Comparison of ENCODE assay signal across 8 cellular contexts in genomic region chr14:36580856-36581831, GRCh38. TPM values are rescaled to one million over a fixed set of nuclear protein-coding genes. Genes with fewer than 3 reads are reported as not detected.
DNase-seq lines count a peak whose midpoint lies in the region; ATAC-seq and TF ChIP-seq lines count a peak whose summit lies in the region.

No MANE protein-coding gene starts in this region.

- H3K27ac ChIP-seq in esophagus (ENCODE audit: low read depth in 2 of 2, low read length in 1 of 2), result peak overlapping the region; percentile 7 to 16

- peak; percentile 8 for TF ChIP-seq CTCF in neural crest cell (conservative IDR thresholded peaks at IDR 0.05)

- intact Hi-C loops in activated CD4-positive, alpha-beta T cell treated with anti-CD3 and anti-CD28 coated beads for 36 hours (cut with DNase I, micrococcal nuclease), result loop anchor here in 1 of 2 experiments (2.0 to 5.0 kb wide), 4 partner anchors 58 to 1006 kb away; no protein-coding TSS in a partner anchor

- no peaks in the 10 kb centered on the region for H3K36me3 Mint-ChIP-seq in activated CD4-positive, alpha-beta T cell treated with anti-CD3 and anti-CD28 coated beads for 36 hours (ENCODE audit: low read depth)
- no peaks in the 10 kb centered on the region for H3K36me3 Mint-ChIP-seq in neural crest cell (ENCODE audit: low read depth)

- H3K36me3 ChIP-seq in esophagus (ENCODE audit: control insufficient read depth in 2 of 2, insufficient read depth in 2 of 2, low read length in 1 of 2), result no peaks in the 10 kb centered on the region

- H3K9me3 ChIP-seq in esophagus (ENCODE audit: control insufficient read depth in 2 of 2, insufficient read depth in 1 of 2, low read depth in 1 of 2, low read length in 1 of 2), result no peaks in the 10 kb centered on the region

- CTCF ChIA-PET in activated CD4-positive, alpha-beta T cell treated with anti-CD3 and anti-CD28 coated beads for 36 hours (lab: Charles Lee), result interaction anchor here (0.6 to 0.7 kb wide), 2 partner anchors 30 to 1521 kb away, joined by 3 read pairs; no protein-coding TSS in a partner anchor
- CTCF ChIA-PET in HEK293T (lab: Yijun Ruan, JAX), result interaction anchor here (0.6 kb wide), 1 partner anchor 24 kb away, joined by 4 read pairs; no protein-coding TSS in a partner anchor

- H3K4me1 ChIP-seq in esophagus (ENCODE audit: control insufficient read depth in 2 of 2, insufficient read depth in 2 of 2, low read length in 1 of 2), result peaks cover 3 to 9% of the 10 kb centered on the region in 2 donors

- H3K27me3 Mint-ChIP-seq in activated CD4-positive, alpha-beta T cell treated with anti-CD3 and anti-CD28 coated beads for 36 hours, result peaks cover 55% of the 10 kb centered on the region
- H3K27me3 Mint-ChIP-seq in neural crest cell (ENCODE audit: low read depth), result peaks cover 50% of the 10 kb centered on the region

- H3K4me1 Mint-ChIP-seq in activated CD4-positive, alpha-beta T cell treated with anti-CD3 and anti-CD28 coated beads for 36 hours, result peaks cover 5% of the 10 kb centered on the region
- peaks cover 9% of the 10 kb centered on the region for H3K4me1 Mint-ChIP-seq in neural crest cell

- ATAC-seq in activated CD4-positive, alpha-beta T cell treated with anti-CD3 and anti-CD28 coated beads for 36 hours, result peak; percentile 23
- no peak for ATAC-seq in GM21515 (IDR thresholded peaks at IDR 0.05; ENCODE audit: unreplicated experiment)
- ATAC-seq in HG03175 (IDR thresholded peaks at IDR 0.05; ENCODE audit: unreplicated experiment), result no peak

- POLR2A ChIA-PET in activated CD4-positive, alpha-beta T cell treated with anti-CD3 and anti-CD28 coated beads for 36 hours (lab: Charles Lee), result no interaction called here
- POLR2A ChIA-PET in HEK293T (lab: Yijun Ruan, JAX), result no interaction called here

- H3K4me3 Mint-ChIP-seq in activated CD4-positive, alpha-beta T cell treated with anti-CD3 and anti-CD28 coated beads for 36 hours, result no peak overlapping the region
- peak overlapping the region; percentile 72 for H3K4me3 Mint-ChIP-seq in neural crest cell

- 2% methylated on average over 91 to 103 of the region's 103 CpGs for whole genome bisulfite sequencing in esophagus, 2 donors

- H3K9me3 Mint-ChIP-seq in activated CD4-positive, alpha-beta T cell treated with anti-CD3 and anti-CD28 coated beads for 36 hours (ENCODE audit: low read depth), result no peaks in the 10 kb centered on the region
- no peaks in the 10 kb centered on the region for H3K9me3 Mint-ChIP-seq in neural crest cell

- peak overlapping the region; percentile 59 to 69 for H3K4me3 ChIP-seq in esophagus (ENCODE audit: low read depth in 1 of 2, low read length in 2 of 2)

- peak; percentile 56 for DNase-seq in activated CD4-positive, alpha-beta T cell treated with anti-CD3 and anti-CD28 coated beads for 36 hours
- DNase-seq in activated CD4-positive, alpha-beta T cell treated with anti-CD3 and anti-CD28 coated beads, Interleukin-2, amount 50 U/mL, for 1 hour, result no peak
- DNase-seq in NCI-H510A treated with DMSO at 0.1 percent for 48 hours (lab: John Stamatoyannopoulos, UW) (peak; percentile 50), neural crest cell (ENCODE audit: low read depth, low spot score) (no peak), HEK293T (ENCODE audit: extremely low spot score) (no peak)

- no peak overlapping the region for H3K27ac Mint-ChIP-seq in activated CD4-positive, alpha-beta T cell treated with anti-CD3 and anti-CD28 coated beads for 36 hours
- H3K27ac Mint-ChIP-seq in neural crest cell (ENCODE audit: unreplicated experiment), result no peak overlapping the region

- peaks cover 0 to 8% of the 10 kb centered on the region in 2 donors for H3K27me3 ChIP-seq in esophagus (ENCODE audit: control insufficient read depth in 1 of 2, insufficient read depth in 2 of 2, low read length in 2 of 2)

TF ChIP-seq in HEK293T, 16 proteins besides CTCF, POLR2A, EP300 and RAD21:
- TF ChIP-seq FOXA1 (IDR thresholded peaks at IDR 0.05) (no peak), BHLHE40 (IDR thresholded peaks at IDR 0.05; ENCODE audit: borderline replicate concordance) (no peak), ARNT (IDR thresholded peaks at IDR 0.05) (no peak), TARDBP (IDR thresholded peaks at IDR 0.05) (no peak), FOXM1 (IDR thresholded peaks at IDR 0.05; ENCODE audit: borderline replicate concordance) (no peak), CTBP1 (IDR thresholded peaks at IDR 0.05; ENCODE audit: borderline replicate concordance) (no peak), LEF1 (IDR thresholded peaks at IDR 0.05; ENCODE audit: borderline replicate concordance) (no peak), FOXK2 (IDR thresholded peaks at IDR 0.05) (no peak), HDGF (IDR thresholded peaks at IDR 0.05; ENCODE audit: borderline replicate concordance) (no peak), SP1 (IDR thresholded peaks at IDR 0.05) (no peak), PKNOX1 (IDR thresholded peaks at IDR 0.05) (no peak), L3MBTL2 (conservative IDR thresholded peaks at IDR 0.05) (no peak), ELF4 (IDR thresholded peaks at IDR 0.05) (no peak), NFRKB (IDR thresholded peaks at IDR 0.05) (no peak), ZNF384 (IDR thresholded peaks at IDR 0.05) (no peak), SUZ12 (IDR thresholded peaks at IDR 0.05) (no peak)

RNA-seq across cellular contexts. Expression of gene NKX2-8, which starts 1.3 kb away (rescaled TPM):
- total RNA-seq in activated CD4-positive, alpha-beta T cell treated with anti-CD3 and anti-CD28 coated beads for 36 hours, result not detected
- polyA plus RNA-seq in esophagus, result 1 to 10 TPM; 1.6 to 2.0 TPM
- not detected in 2 replicates for total RNA-seq in neural crest cell

Comparison
In these comparisons a context has a peak if more than half of its experiments do, and no peak if none do; other contexts are left out.
1. DNase-seq: peak in activated CD4-positive, alpha-beta T cell treated with anti-CD3 and anti-CD28 coated beads for 36 hours (single experiment) and NCI-H510A treated with DMSO at 0.1 percent for 48 hours (single experiment); none in activated CD4-positive, alpha-beta T cell treated with anti-CD3 and anti-CD28 coated beads, Interleukin-2, amount 50 U/mL, for 1 hour (single experiment), neural crest cell (single experiment) and HEK293T (single experiment).